In the genomic region with DNA sequence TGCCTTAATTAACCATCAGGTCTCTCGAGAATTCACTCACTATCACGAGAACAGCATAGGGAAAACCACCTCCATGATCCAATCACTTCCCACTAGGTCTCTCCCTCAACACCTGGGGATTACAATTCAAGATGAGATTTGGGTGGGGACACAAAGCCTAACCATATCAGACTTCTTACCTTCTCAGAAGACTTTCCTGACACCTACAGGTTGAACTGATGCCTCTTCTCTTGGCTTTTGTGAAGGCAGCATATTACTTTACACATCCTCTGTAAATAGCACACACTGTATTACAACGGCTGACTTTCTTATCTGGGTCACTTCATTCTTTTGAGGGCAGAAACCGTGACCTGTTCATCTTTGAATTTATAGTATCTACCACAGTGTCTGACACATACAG, we compare ENCODE assay signal across 27 cellular contexts. TPM values are rescaled to one million over a fixed set of nuclear protein-coding genes. Genes with fewer than 3 reads are reported as not detected.
DNase-seq lines count a peak whose midpoint lies in the region; ATAC-seq and TF ChIP-seq lines count a peak whose summit lies in the region.
"Had no signal": no experiment of that assay in that cellular context is flagged by ENCODE, and none has a peak within 500 bp of the region (broad histone marks: within the 10 kb centered on the region; RNA-seq: fewer than 3 reads in every experiment).

No MANE protein-coding gene starts in this region.

- peak overlapping the region in 6 of 11 experiments; percentile 0 to 35 (median 12); a peak in 3 of 22 replicates for H3K4me2 ChIP-seq in BLaER1 treated with 17β-estradiol and CSF1 and Interleukin-3, amounts not matched to agents 10 nM and 100 nM
- H3K4me2 ChIP-seq in H9 (ENCODE audit: insufficient read depth, insufficient read length, low read length) (no peak overlapping the region), PC-3 (ENCODE audit: low read length) (no peak overlapping the region)
- H3K4me2 ChIP-seq: PC-9 had no signal

- H3K9me2 ChIP-seq in PC-3 (replicated peaks; ENCODE audit: low read length) = no peaks in the 10 kb centered on the region

- no peak overlapping the region for H2AFZ ChIP-seq in H9 (ENCODE audit: low read length)
- H2AFZ ChIP-seq in PC-3 (ENCODE audit: low read length) = no peak overlapping the region
- H2AFZ ChIP-seq: PC-9 had no signal

- no peaks in the 10 kb centered on the region; a peak in 1 of 7 replicates for H3K36me3 Mint-ChIP-seq in H9 (ENCODE audit: insufficient read depth in 1 of 3, low read depth in 3 of 3)
- H3K36me3 Mint-ChIP-seq in endodermal cell (ENCODE audit: low read depth) = no peaks in the 10 kb centered on the region
- H3K36me3 Mint-ChIP-seq in chondrocyte (ENCODE audit: low read depth) = no peaks in the 10 kb centered on the region
- H3K36me3 Mint-ChIP-seq: naive thymus-derived CD4-positive, alpha-beta T cell had no signal

- H2BK20ac ChIP-seq in H9 (ENCODE audit: low read depth, low read length, poor library complexity, severe bottlenecking) = no peak overlapping the region

- H3T11ph ChIP-seq in H9 (ENCODE audit: low read length) = no peak overlapping the region

- H4K5ac ChIP-seq in H9 (ENCODE audit: insufficient read length, low read depth, low read length) = no peak overlapping the region

- POLR2A ChIA-PET in PC-3 (lab: Charles Lee; ENCODE audit: unreplicated experiment) = no interaction called here

- H3K23me2 ChIP-seq in H9 (ENCODE audit: insufficient read length, low read depth, low read length, poor library complexity, severe bottlenecking) = no peaks in the 10 kb centered on the region

- TF ChIP-seq CTCF in H9 (conservative IDR thresholded peaks at IDR 0.05) = 0 out of 3 replicates have a peak, but pooled peaks have one; percentile 12
- peak; percentile 19; the same call in 1 of the 2 replicates for TF ChIP-seq CTCF in PC-3 (conservative IDR thresholded peaks at IDR 0.05; ENCODE audit: low read depth, low read length)
- peak; percentile 40 for TF ChIP-seq CTCF in endodermal cell (conservative IDR thresholded peaks at IDR 0.05)
- TF ChIP-seq CTCF in chondrocyte (IDR thresholded peaks at IDR 0.05) = no peak

- H3K4me3 Mint-ChIP-seq in H9 (no peak overlapping the region), endodermal cell (no peak overlapping the region), chondrocyte (ENCODE audit: unreplicated experiment) (no peak overlapping the region)
- H3K4me3 Mint-ChIP-seq: activated CD4-positive, alpha-beta T cell treated with anti-CD3 and anti-CD28 coated beads for 36 hours; activated CD8-positive, alpha-beta T cell treated with anti-CD3 and anti-CD28 coated beads, Interleukin-2, amount 10 ng/mL, durations not matched to agents 7 days and 5 days; activated T-helper 17 cell treated with anti-CD3 and anti-CD28 coated beads, Interleukin-2, amount 50 U/mL, for 72 hours; HFFc6; naive thymus-derived CD4-positive, alpha-beta T cell; stimulated activated memory B cell treated with anti-CD40 and anti-IgM and Interleukin-4, amounts not matched to agents 10 μg/mL and 1 μg/mL and 100 μg/mL, for 72 hours had no signal

- no peaks in the 10 kb centered on the region for H3K9me3 Mint-ChIP-seq in H9
- H3K9me3 Mint-ChIP-seq in endodermal cell = no peaks in the 10 kb centered on the region
- H3K9me3 Mint-ChIP-seq in chondrocyte (ENCODE audit: low read depth) = no peaks in the 10 kb centered on the region
- H3K9me3 Mint-ChIP-seq: activated T-helper 17 cell treated with anti-CD3 and anti-CD28 coated beads, Interleukin-2, amount 50 U/mL, for 72 hours; HFFc6 had no signal

- H3K27me3 ChIP-seq in BLaER1 treated with 17β-estradiol and CSF1 and Interleukin-3, amounts not matched to agents 10 nM and 100 nM = no peaks in the 10 kb centered on the region
- no peaks in the 10 kb centered on the region for H3K27me3 ChIP-seq in H9 (ENCODE audit: insufficient read depth, low read length)
- no peaks in the 10 kb centered on the region for H3K27me3 ChIP-seq in PC-3 (ENCODE audit: low read length)
- no peaks in the 10 kb centered on the region for H3K27me3 ChIP-seq in endodermal cell (ENCODE audit: control insufficient read depth, insufficient read depth, low read length, poor library complexity, severe bottlenecking)
- H3K27me3 ChIP-seq: BE2C, gastroesophageal sphincter, transverse colon had no signal

- H3K4me1 Mint-ChIP-seq in H9 (no peaks in the 10 kb centered on the region), endodermal cell (peaks cover 7% of the 10 kb centered on the region), chondrocyte (ENCODE audit: low read depth) (peaks cover 16% of the 10 kb centered on the region)
- H3K4me1 Mint-ChIP-seq: activated CD4-positive, alpha-beta T cell treated with anti-CD3 and anti-CD28 coated beads for 36 hours; activated T-helper 17 cell treated with anti-CD3 and anti-CD28 coated beads, Interleukin-2, amount 50 U/mL, for 72 hours; naive thymus-derived CD4-positive, alpha-beta T cell; stimulated activated memory B cell treated with anti-CD40 and anti-IgM and Interleukin-4, amounts not matched to agents 10 μg/mL and 1 μg/mL and 100 μg/mL, for 72 hours had no signal

- H3K56ac ChIP-seq in H9 (ENCODE audit: insufficient read length, low read depth, low read length) = no peak overlapping the region

- no peaks in the 10 kb centered on the region for H3K79me1 ChIP-seq in H9 (ENCODE audit: insufficient read depth, low read depth, low read length, poor library complexity, severe bottlenecking)

- no peak overlapping the region for H2BK12ac ChIP-seq in H9 (ENCODE audit: insufficient read length, low read depth, low read length)

- WGBS in H9 (ENCODE audit: extremely low coverage, insufficient read length, low lambda C conversion rate) = no CpG with 5 or more reads among the region's 4 CpGs
- 50 to 66% methylated on average over 2 to 4 of the region's 4 CpGs for WGBS in endodermal cell (ENCODE audit: insufficient coverage in 1 of 2, insufficient read length in 1 of 2), 2 experiments

- no peaks in the 10 kb centered on the region for H3F3A ChIP-seq in PC-3 (ENCODE audit: low read length, unreplicated experiment)

- H2BK120ac ChIP-seq in H9 (ENCODE audit: low read depth, low read length, poor library complexity, severe bottlenecking) = no peak overlapping the region

- CTCF ChIA-PET in PC-3 (lab: Charles Lee) = no interaction called here

- H3K79me2 ChIP-seq in H9 (ENCODE audit: insufficient read depth, low read length) = no peaks in the 10 kb centered on the region
- no peaks in the 10 kb centered on the region for H3K79me2 ChIP-seq in PC-3 (ENCODE audit: low read length)

- H3K23ac ChIP-seq in H9 (ENCODE audit: insufficient read length, low read depth, low read length) = no peak overlapping the region

- no peak for DNase-seq in H9
- peak; percentile 15 for DNase-seq in PC-3
- DNase-seq in endodermal cell = no peak
- no peak for DNase-seq in A172 (ENCODE audit: low spot score)
- no peak for DNase-seq in mucosa of gallbladder (ENCODE audit: low spot score)
- DNase-seq in chondrocyte (ENCODE audit: low spot score) = no peak
- DNase-seq in occipital lobe (lab: John Stamatoyannopoulos, UW) = no peak
- DNase-seq: activated CD4-positive, alpha-beta T cell treated with anti-CD3 and anti-CD28 coated beads for 36 hours; activated CD8-positive, alpha-beta T cell treated with anti-CD3 and anti-CD28 coated beads, Interleukin-2, amount 10 ng/mL, durations not matched to agents 7 days and 5 days; activated naive CD4-positive, alpha-beta T cell treated with anti-CD3 and anti-CD28 coated beads, Interleukin-2, amount 50 U/mL, for 16 hours; BE2C; DMS79; HFFc6; KBM-7; lower lobe of right lung; midbrain; naive thymus-derived CD4-positive, alpha-beta T cell; NCI-H1417 treated with DMSO at 0.1 percent for 48 hours; NCI-H774; nucleus accumbens; PC-9; Right ventricle myocardium superior; transverse colon had no signal

- no peaks in the 10 kb centered on the region for H3K36me3 ChIP-seq in BLaER1 treated with 17β-estradiol and CSF1 and Interleukin-3, amounts not matched to agents 10 nM and 100 nM
- H3K36me3 ChIP-seq in PC-3 (ENCODE audit: low read depth, low read length) (no peaks in the 10 kb centered on the region), endodermal cell (ENCODE audit: control insufficient read depth, insufficient read depth, low read length) (no peaks in the 10 kb centered on the region)
- H3K36me3 ChIP-seq: BE2C, gastroesophageal sphincter, lower lobe of right lung, transverse colon had no signal

- no peak overlapping the region for H2AK5ac ChIP-seq in H9 (ENCODE audit: insufficient read length, low read length)

- H4K20me1 ChIP-seq in BLaER1 treated with 17β-estradiol and CSF1 and Interleukin-3, amounts not matched to agents 10 nM and 100 nM = no peaks in the 10 kb centered on the region
- H4K20me1 ChIP-seq in H9 (ENCODE audit: control insufficient read depth, insufficient read depth, insufficient read length) (no peaks in the 10 kb centered on the region), PC-3 (ENCODE audit: low read length) (no peaks in the 10 kb centered on the region)

- no peak overlapping the region for H2BK15ac ChIP-seq in H9 (ENCODE audit: low read depth, low read length)

- no peak overlapping the region for H3K27ac Mint-ChIP-seq in H9
- H3K27ac Mint-ChIP-seq in endodermal cell = no peak overlapping the region
- no peak overlapping the region for H3K27ac Mint-ChIP-seq in chondrocyte (ENCODE audit: unreplicated experiment)
- H3K27ac Mint-ChIP-seq: activated CD4-positive, alpha-beta T cell treated with anti-CD3 and anti-CD28 coated beads for 36 hours; activated CD8-positive, alpha-beta T cell treated with anti-CD3 and anti-CD28 coated beads, Interleukin-2, amount 10 ng/mL, durations not matched to agents 7 days and 5 days; activated T-helper 17 cell treated with anti-CD3 and anti-CD28 coated beads, Interleukin-2, amount 50 U/mL, for 72 hours; HFFc6; naive thymus-derived CD4-positive, alpha-beta T cell; stimulated activated memory B cell treated with anti-CD40 and anti-IgM and Interleukin-4, amounts not matched to agents 10 μg/mL and 1 μg/mL and 100 μg/mL, for 72 hours had no signal

- H3K27ac ChIP-seq in BLaER1 treated with 17β-estradiol and CSF1 and Interleukin-3, amounts not matched to agents 10 nM and 100 nM = no peak overlapping the region
- no peak overlapping the region for H3K27ac ChIP-seq in H9 (ENCODE audit: insufficient read length, low read depth, low read length)
- H3K27ac ChIP-seq in PC-3 (ENCODE audit: low read length) = no peak overlapping the region
- H3K27ac ChIP-seq in endodermal cell (ENCODE audit: low read depth, low read length) = no peak overlapping the region
- H3K27ac ChIP-seq: gastroesophageal sphincter, lower lobe of right lung, PC-9, transverse colon had no signal

- H3K9ac ChIP-seq in BLaER1 treated with 17β-estradiol and CSF1 and Interleukin-3, amounts not matched to agents 10 nM and 100 nM = no peak overlapping the region
- no peak overlapping the region for H3K9ac ChIP-seq in H9 (ENCODE audit: extremely low read depth, insufficient read length, low read length)
- no peak overlapping the region for H3K9ac ChIP-seq in PC-3 (ENCODE audit: low read length)
- H3K9ac ChIP-seq in endodermal cell (ENCODE audit: extremely low read depth, low read length, poor library complexity, severe bottlenecking) = no peak overlapping the region

- H4K91ac ChIP-seq in H9 (ENCODE audit: insufficient read length, low read depth, low read length) = no peak overlapping the region

- H3K4me3 ChIP-seq in BLaER1 treated with 17β-estradiol and CSF1 and Interleukin-3, amounts not matched to agents 10 nM and 100 nM = no peak overlapping the region
- H3K4me3 ChIP-seq in PC-3 (ENCODE audit: low read length) (no peak overlapping the region), endodermal cell (ENCODE audit: low read length) (no peak overlapping the region)
- H3K4me3 ChIP-seq: gastroesophageal sphincter, lower lobe of right lung, PC-9, transverse colon had no signal

- no TSS peak for BruUV-seq in PC-3 (replicated peaks; lab: Mats Ljungman, UMichigan)

- H3K14ac ChIP-seq in H9 (ENCODE audit: insufficient read depth, low read length) = no peak overlapping the region

- no peak for ATAC-seq in PC-3
- ATAC-seq: activated CD4-positive, alpha-beta T cell treated with anti-CD3 and anti-CD28 coated beads for 36 hours; activated CD8-positive, alpha-beta T cell treated with anti-CD3 and anti-CD28 coated beads, Interleukin-2, amount 10 ng/mL, durations not matched to agents 7 days and 5 days; activated T-helper 17 cell treated with anti-CD3 and anti-CD28 coated beads, Interleukin-2, amount 50 U/mL, for 72 hours; gastroesophageal sphincter; lower lobe of right lung; naive thymus-derived CD4-positive, alpha-beta T cell; stimulated activated memory B cell treated with anti-CD40 and anti-IgM and Interleukin-4, amounts not matched to agents 10 μg/mL and 1 μg/mL and 100 μg/mL, for 72 hours had no signal

- no peak overlapping the region for H2BK5ac ChIP-seq in H9 (ENCODE audit: insufficient read length, low read length)

- no peak overlapping the region for H4K8ac ChIP-seq in H9 (replicated peaks; ENCODE audit: insufficient read length, low read depth, low read length)

- H3K4me1 ChIP-seq in BLaER1 treated with 17β-estradiol and CSF1 and Interleukin-3, amounts not matched to agents 10 nM and 100 nM = peaks cover 0 to 16% (median 12%) of the 10 kb centered on the region in 10 experiments; a peak in 17 of 20 replicates
- H3K4me1 ChIP-seq in H9 (ENCODE audit: insufficient read depth, low read length) (no peaks in the 10 kb centered on the region), PC-3 (ENCODE audit: insufficient read depth, low read length) (peaks cover 23% of the 10 kb centered on the region), endodermal cell (ENCODE audit: control insufficient read depth, insufficient read depth, low read length) (peaks cover 4% of the 10 kb centered on the region)
- H3K4me1 ChIP-seq: BE2C, gastroesophageal sphincter, lower lobe of right lung had no signal

- H3K9me3 ChIP-seq in BLaER1 treated with 17β-estradiol and CSF1 and Interleukin-3, amounts not matched to agents 10 nM and 100 nM (replicated peaks in 1 of 11) = peaks cover 0 to 13% (median 4%) of the 10 kb centered on the region in 11 experiments; a peak in 6 of 22 replicates
- H3K9me3 ChIP-seq in H9 (ENCODE audit: control insufficient read depth, low read depth, low read length) (no peaks in the 10 kb centered on the region), PC-3 (ENCODE audit: low read length) (no peaks in the 10 kb centered on the region), endodermal cell (ENCODE audit: control insufficient read depth, low read length) (no peaks in the 10 kb centered on the region)
- H3K9me3 ChIP-seq: BE2C, gastroesophageal sphincter, lower lobe of right lung, transverse colon had no signal

- intact Hi-C loops in PC-3 (cut with micrococcal nuclease) = no loop called here

- H3K18ac ChIP-seq in H9 (ENCODE audit: insufficient read length, low read depth, low read length) = no peak overlapping the region

- H3K27me3 Mint-ChIP-seq in H9 (ENCODE audit: low read depth) (no peaks in the 10 kb centered on the region), endodermal cell (ENCODE audit: insufficient read depth) (no peaks in the 10 kb centered on the region), chondrocyte (ENCODE audit: low read depth) (no peaks in the 10 kb centered on the region)
- H3K27me3 Mint-ChIP-seq: stimulated activated memory B cell treated with anti-CD40 and anti-IgM and Interleukin-4, amounts not matched to agents 10 μg/mL and 1 μg/mL and 100 μg/mL, for 72 hours had no signal

- no peak overlapping the region for H3K4ac ChIP-seq in H9 (ENCODE audit: low read depth, low read length)

RNA-seq across cellular contexts. Expression of gene BMERB1, which starts 23.6 kb away (rescaled TPM):
- total RNA-seq in H9 (2021) (16.6 and 19.5 TPM in 2 replicates), PC-3 (2014; rRNA removed) (3.8 and 7.1 TPM in 2 replicates), endodermal cell (10 to 100 TPM in 1 of 2 donors, 1 to 10 TPM in 1; 6.3 to 10.4 TPM), mucosa of gallbladder (67.0 TPM), chondrocyte (29.9 to 37.8 TPM (median 35.9 TPM) in 3 replicates), occipital lobe (81.6 TPM)
- 35.8 TPM for polyA plus RNA-seq in endodermal cell (2013, experiment 1 of 2)
- polyA plus RNA-seq in endodermal cell (2013, experiment 2 of 2) = 35.6 TPM
- total RNA-seq in A172 (2014; rRNA removed; shearing (Covaris generic)) = 12.9 and 17.4 TPM in 2 replicates

Comparison
In these comparisons a context has a peak if more than half of its experiments do, and no peak if none do; other contexts are left out.
1. H3K4me2 ChIP-seq: peak in BLaER1 treated with 17β-estradiol and CSF1 and Interleukin-3, amounts not matched to agents 10 nM and 100 nM (6 of 11); none in H9 (single experiment) and PC-3 (single experiment).